Comparison of ENCODE assay signal across 28 cellular contexts in genomic region chr3:153669527-153669926, GRCh38.
DNase-seq lines count a peak whose midpoint lies in the region; ATAC-seq and TF ChIP-seq lines count a peak whose summit lies in the region.
"Had no signal": no experiment of that assay in that cellular context is flagged by ENCODE, and none has a peak within 500 bp of the region (broad histone marks: within the 10 kb centered on the region; RNA-seq: fewer than 3 reads in every experiment).

No MANE protein-coding gene starts in this region.

- H2AFZ ChIP-seq in Loucy (ENCODE audit: low read length) = no peak overlapping the region

- H3K9me2 ChIP-seq in Loucy (replicated peaks; ENCODE audit: low read depth, low read length) = no peaks in the 10 kb centered on the region

- TF ChIP-seq CTCF in Calu3 (IDR thresholded peaks at IDR 0.05; ENCODE audit: unreplicated experiment) = peak; percentile 25
- peak; percentile 51 for TF ChIP-seq CTCF in Loucy (conservative IDR thresholded peaks at IDR 0.05; ENCODE audit: low read length)
- peak; percentile 69 for TF ChIP-seq CTCF in endodermal cell (conservative IDR thresholded peaks at IDR 0.05)
- peak; percentile 28 for TF ChIP-seq CTCF in neural crest cell (conservative IDR thresholded peaks at IDR 0.05)
- TF ChIP-seq CTCF in brain microvascular endothelial cell (IDR thresholded peaks at IDR 0.05; ENCODE audit: low read depth, low read length, missing control alignments) = no peak

- BruUV-seq in Calu3 (replicated peaks; lab: Mats Ljungman, UMichigan) = no TSS peak

- H3K4me3 Mint-ChIP-seq in Calu3 (ENCODE audit: low read depth, unreplicated experiment) (no peak overlapping the region), endodermal cell (no peak overlapping the region), neural crest cell (no peak overlapping the region)
- H3K4me3 Mint-ChIP-seq: activated B cell treated with CpG ODN at 0.5 μM for 24 hours; activated naive CD8-positive, alpha-beta T cell treated with anti-CD3 and anti-CD28 coated beads, Interleukin-2, amount 10 ng/mL, durations not matched to agents 7 days and 5 days; activated T-cell treated with anti-CD3 and anti-CD28 coated beads, Interleukin-2, amount 50 U/mL, for 24 hours; memory B cell; stimulated activated effector memory CD8-positive, alpha-beta T cell treated with anti-CD3 and anti-CD28 coated beads, Interleukin-12 subunit alpha, Interleukin-12 subunit beta, amount 100 ng/mL, for 72 hours had no signal

- CTCF ChIA-PET in Calu3 (lab: Charles Lee) = no interaction called here

- no peak for ATAC-seq in HG02610 (IDR thresholded peaks at IDR 0.05; ENCODE audit: unreplicated experiment)
- ATAC-seq: left lobe of liver; right cardiac atrium; stimulated activated effector memory CD8-positive, alpha-beta T cell treated with anti-CD3 and anti-CD28 coated beads, Interleukin-12 subunit alpha, Interleukin-12 subunit beta, amount 100 ng/mL, for 72 hours had no signal

- H3K9me3 ChIP-seq in Loucy (ENCODE audit: insufficient read depth, low read depth, low read length) (no peaks in the 10 kb centered on the region), endodermal cell (ENCODE audit: control insufficient read depth, low read length) (no peaks in the 10 kb centered on the region)
- H3K9me3 ChIP-seq: ascending aorta, esophagus squamous epithelium, SJSA1, tibial nerve had no signal

- in situ Hi-C loops in brain microvascular endothelial cell (cut with HindIII; ENCODE audit: low pct_ligation_motif_present, low sequenced_read_pairs) = no loop called here

- WGBS in endodermal cell (ENCODE audit: insufficient coverage in 1 of 2, insufficient read length in 1 of 2), 2 experiments = 88 to 100% methylated on average over 1 to 2 of the region's 3 CpGs

- no peak for DNase-seq in Calu3
- DNase-seq in endodermal cell = no peak
- DNase-seq in neural crest cell (ENCODE audit: low read depth, low spot score) = no peak
- no peak for DNase-seq in activated CD4-positive, alpha-beta T cell treated with anti-CD3 and anti-CD28 coated beads for 48 hours
- no peak for DNase-seq in brain microvascular endothelial cell
- DNase-seq in midbrain (lab: John Stamatoyannopoulos, UW) = no peak
- DNase-seq: activated B cell treated with CpG ODN at 0.5 μM for 24 hours; activated CD4-positive, alpha-beta T cell treated with anti-CD3 and anti-CD28 coated beads, Interleukin-2, amount 50 U/mL, for 1 hour; activated gamma-delta T cell treated with Interleukin-2 at 50 U/mL for 16 hours; activated naive CD8-positive, alpha-beta T cell treated with anti-CD3 and anti-CD28 coated beads, Interleukin-2, amount 10 ng/mL, durations not matched to agents 7 days and 5 days; activated T-cell treated with anti-CD3 and anti-CD28 coated beads, Interleukin-2, amount 50 U/mL, for 24 hours; caudate nucleus; dermis blood vessel endothelial cell; esophagus squamous epithelium; NCI-H1092 treated with DMSO at 0.1 percent for 48 hours; NCI-H1694 treated with DMSO at 0.1 percent for 48 hours; NCI-H446; NCI-H748 treated with DMSO at 0.1 percent for 48 hours; right cardiac atrium; stimulated activated CD4-positive, alpha-beta T cell treated with anti-CD3 and anti-CD28 coated beads, Interleukin-12 subunit alpha, Interleukin-12 subunit beta, amount 100 ng/mL, for 4 hours had no signal

- no peaks in the 10 kb centered on the region for H3K79me2 ChIP-seq in Loucy (ENCODE audit: insufficient read depth, low read length)

- H3K27me3 Mint-ChIP-seq in Calu3 (ENCODE audit: unreplicated experiment) = no peaks in the 10 kb centered on the region
- H3K27me3 Mint-ChIP-seq in endodermal cell (ENCODE audit: insufficient read depth) = no peaks in the 10 kb centered on the region
- H3K27me3 Mint-ChIP-seq in neural crest cell (ENCODE audit: low read depth) = no peaks in the 10 kb centered on the region
- H3K27me3 Mint-ChIP-seq: activated B cell treated with CpG ODN at 0.5 μM for 24 hours; activated T-cell treated with anti-CD3 and anti-CD28 coated beads, Interleukin-2, amount 50 U/mL, for 24 hours had no signal

- H3K4me2 ChIP-seq in Loucy (ENCODE audit: low read depth, low read length, poor library complexity, severe bottlenecking) = no peak overlapping the region

- no peaks in the 10 kb centered on the region for H3K36me3 ChIP-seq in Loucy (ENCODE audit: insufficient read depth, low read length)
- no peaks in the 10 kb centered on the region for H3K36me3 ChIP-seq in endodermal cell (ENCODE audit: control insufficient read depth, insufficient read depth, low read length)
- no peaks in the 10 kb centered on the region for H3K36me3 ChIP-seq in brain microvascular endothelial cell (replicated peaks)
- H3K36me3 ChIP-seq: ascending aorta, esophagus squamous epithelium, SJSA1, tibial nerve had no signal

- H3K27ac Mint-ChIP-seq in Calu3 (ENCODE audit: unreplicated experiment) (no peak overlapping the region), endodermal cell (no peak overlapping the region), neural crest cell (ENCODE audit: unreplicated experiment) (no peak overlapping the region)
- H3K27ac Mint-ChIP-seq: activated B cell treated with CpG ODN at 0.5 μM for 24 hours; activated naive CD8-positive, alpha-beta T cell treated with anti-CD3 and anti-CD28 coated beads, Interleukin-2, amount 10 ng/mL, durations not matched to agents 7 days and 5 days; activated T-cell treated with anti-CD3 and anti-CD28 coated beads, Interleukin-2, amount 50 U/mL, for 24 hours; memory B cell; stimulated activated effector memory CD8-positive, alpha-beta T cell treated with anti-CD3 and anti-CD28 coated beads, Interleukin-12 subunit alpha, Interleukin-12 subunit beta, amount 100 ng/mL, for 72 hours had no signal

- H3K4me1 Mint-ChIP-seq in Calu3 (ENCODE audit: low read depth, unreplicated experiment) (no peaks in the 10 kb centered on the region), endodermal cell (peaks cover 22% of the 10 kb centered on the region), neural crest cell (no peaks in the 10 kb centered on the region)
- H3K4me1 Mint-ChIP-seq: activated B cell treated with CpG ODN at 0.5 μM for 24 hours, memory B cell had no signal

- peaks cover 6% of the 10 kb centered on the region for H3K9me3 Mint-ChIP-seq in Calu3 (ENCODE audit: low read depth, unreplicated experiment)
- no peaks in the 10 kb centered on the region for H3K9me3 Mint-ChIP-seq in endodermal cell
- peaks cover 3% of the 10 kb centered on the region for H3K9me3 Mint-ChIP-seq in neural crest cell
- H3K9me3 Mint-ChIP-seq: activated B cell treated with CpG ODN at 0.5 μM for 24 hours; activated T-cell treated with anti-CD3 and anti-CD28 coated beads, Interleukin-2, amount 50 U/mL, for 24 hours; memory B cell; stimulated activated effector memory CD8-positive, alpha-beta T cell treated with anti-CD3 and anti-CD28 coated beads, Interleukin-12 subunit alpha, Interleukin-12 subunit beta, amount 100 ng/mL, for 72 hours had no signal

- H4K20me1 ChIP-seq in Loucy (ENCODE audit: insufficient read depth, low read length, poor library complexity, severe bottlenecking) = no peaks in the 10 kb centered on the region

- intact Hi-C loops in Calu3 (cut with micrococcal nuclease; ENCODE audit: unreplicated experiment) = no loop called here

- H3K4me3 ChIP-seq in Loucy (ENCODE audit: low read length, poor library complexity, severe bottlenecking) (no peak overlapping the region), endodermal cell (ENCODE audit: low read length) (no peak overlapping the region), brain microvascular endothelial cell (ENCODE audit: low read depth, low read length) (no peak overlapping the region)
- H3K4me3 ChIP-seq: ascending aorta, esophagus squamous epithelium, SJSA1, tibial nerve had no signal

- no peak overlapping the region for H3K9ac ChIP-seq in Loucy (ENCODE audit: low read depth, low read length, poor library complexity, severe bottlenecking)
- H3K9ac ChIP-seq in endodermal cell (ENCODE audit: extremely low read depth, low read length, poor library complexity, severe bottlenecking) = no peak overlapping the region

- H3K36me3 Mint-ChIP-seq in Calu3 (ENCODE audit: insufficient read depth, unreplicated experiment) (no peaks in the 10 kb centered on the region), endodermal cell (ENCODE audit: low read depth) (no peaks in the 10 kb centered on the region), neural crest cell (ENCODE audit: low read depth) (no peaks in the 10 kb centered on the region)
- H3K36me3 Mint-ChIP-seq: activated naive CD8-positive, alpha-beta T cell treated with anti-CD3 and anti-CD28 coated beads, Interleukin-2, amount 10 ng/mL, durations not matched to agents 7 days and 5 days; memory B cell; stimulated activated effector memory CD8-positive, alpha-beta T cell treated with anti-CD3 and anti-CD28 coated beads, Interleukin-12 subunit alpha, Interleukin-12 subunit beta, amount 100 ng/mL, for 72 hours had no signal

- no peaks in the 10 kb centered on the region for H3K27me3 ChIP-seq in Loucy (ENCODE audit: insufficient read depth, low read length, poor library complexity, severe bottlenecking)
- H3K27me3 ChIP-seq in endodermal cell (ENCODE audit: control insufficient read depth, insufficient read depth, low read length, poor library complexity, severe bottlenecking) = no peaks in the 10 kb centered on the region
- H3K27me3 ChIP-seq in brain microvascular endothelial cell (replicated peaks) = no peaks in the 10 kb centered on the region
- H3K27me3 ChIP-seq: ascending aorta, esophagus squamous epithelium, SJSA1, tibial nerve had no signal

- H3K4me1 ChIP-seq in Loucy (ENCODE audit: insufficient read depth, low read length, poor library complexity, severe bottlenecking) = no peaks in the 10 kb centered on the region
- no peaks in the 10 kb centered on the region for H3K4me1 ChIP-seq in endodermal cell (ENCODE audit: control insufficient read depth, insufficient read depth, low read length)
- H3K4me1 ChIP-seq: ascending aorta, esophagus squamous epithelium, SJSA1, tibial nerve had no signal

- no peaks in the 10 kb centered on the region for H3F3A ChIP-seq in Loucy (ENCODE audit: low read depth)

- H3K27ac ChIP-seq in endodermal cell (ENCODE audit: low read depth, low read length) = no peak overlapping the region
- no peak overlapping the region for H3K27ac ChIP-seq in brain microvascular endothelial cell
- H3K27ac ChIP-seq: ascending aorta, esophagus squamous epithelium, SJSA1, tibial nerve had no signal
